Comparison of ENCODE assay signal across 10 cellular contexts in genomic region chr12:51922762-51923505, GRCh38. TPM values are rescaled to one million over a fixed set of nuclear protein-coding genes. Genes with fewer than 3 reads are reported as not detected.
DNase-seq lines count a peak whose midpoint lies in the region; ATAC-seq, FAIRE-seq and TF ChIP-seq lines count a peak whose summit lies in the region.
"Had no signal": no experiment of that assay in that cellular context is flagged by ENCODE, and none has a peak within 500 bp of the region (broad histone marks: within the 10 kb centered on the region; RNA-seq: fewer than 3 reads in every experiment).

No MANE protein-coding gene starts in this region.

- 0 out of 2 replicates have a peak overlapping the region, but pooled peaks have one; percentile 2 for H2BK15ac ChIP-seq in H1 (ENCODE audit: low read length)

- peak overlapping the region; percentile 50 for H3K4ac ChIP-seq in H1 (replicated peaks; ENCODE audit: insufficient read length, low read depth, low read length)

- H2BK5ac ChIP-seq in H1 (ENCODE audit: low read depth, low read length) = peak overlapping the region; percentile 47; the same call in 1 of the 2 replicates

- H2BK120ac ChIP-seq in H1 (replicated peaks; ENCODE audit: low read depth, low read length) = no peak overlapping the region

- H3K27me3 Mint-ChIP-seq in natural killer cell treated with Interleukin-12 subunit alpha and Interleukin-12 subunit beta and Interleukin-15 and Interleukin-18, amount 100 ng/mL, for 72 hours = no peaks in the 10 kb centered on the region
- H3K27me3 Mint-ChIP-seq in natural killer cell (ENCODE audit: low read depth in 2 of 2) (peaks cover 0 to 5% of the 10 kb centered on the region in 2 donors), mesothelial cell of epicardium (ENCODE audit: low read depth) (peaks cover 8% of the 10 kb centered on the region)
- H3K27me3 Mint-ChIP-seq: CD4-positive, CD25-positive, alpha-beta regulatory T cell had no signal

- peaks cover 0 to 8% (median 5%) of the 10 kb centered on the region in 4 experiments; a peak in 4 of 7 replicates for H3K27me3 ChIP-seq in H1 (replicated peaks in 1 of 4; ENCODE audit: control insufficient read depth in 3 of 4, extremely low read depth in 1 of 4, insufficient read depth in 3 of 4, low read length in 3 of 4)
- no peaks in the 10 kb centered on the region for H3K27me3 ChIP-seq in aorta (ENCODE audit: control insufficient read depth in 1 of 2, insufficient read depth in 2 of 2, low read length in 1 of 2)
- H3K27me3 ChIP-seq in BE2C = no peaks in the 10 kb centered on the region

- H3K9me3 Mint-ChIP-seq in natural killer cell treated with Interleukin-12 subunit alpha and Interleukin-12 subunit beta and Interleukin-15 and Interleukin-18, amount 100 ng/mL, for 72 hours = no peaks in the 10 kb centered on the region
- no peaks in the 10 kb centered on the region for H3K9me3 Mint-ChIP-seq in natural killer cell
- no peaks in the 10 kb centered on the region for H3K9me3 Mint-ChIP-seq in mesothelial cell of epicardium
- H3K9me3 Mint-ChIP-seq: CD4-positive, CD25-positive, alpha-beta regulatory T cell had no signal

- H3K27ac Mint-ChIP-seq in natural killer cell treated with Interleukin-12 subunit alpha and Interleukin-12 subunit beta and Interleukin-15 and Interleukin-18, amount 100 ng/mL, for 72 hours = peak overlapping the region; percentile 66 to 80
- H3K27ac Mint-ChIP-seq in natural killer cell (no peak overlapping the region), mesothelial cell of epicardium (no peak overlapping the region)

- POLR2A ChIA-PET in H1 (lab: Charles Lee; ENCODE audit: partially characterized antibody) = interaction anchor here (0.5 to 1.4 kb wide), 5 partner anchors 17 to 1018 kb away, joined by 3 to 4 read pairs (median 3); partner anchors contain the start of gene ACVR1B

- TF ChIP-seq RAD21 in H1 (IDR thresholded peaks at IDR 0.05 in 1 of 2, conservative IDR thresholded peaks at IDR 0.05 in 1 of 2; ENCODE audit: low read depth in 2 of 2, low read length in 2 of 2) = no peak

- 0 out of 2 replicates have a peak overlapping the region, but pooled peaks have one; percentile 27 for H2BK12ac ChIP-seq in H1 (ENCODE audit: low read depth, low read length)

- H4K20me1 ChIP-seq in H1 (replicated peaks in 1 of 2; ENCODE audit: control insufficient read depth in 1 of 2, insufficient read depth in 2 of 2, low read length in 2 of 2) = no peaks in the 10 kb centered on the region

- peak overlapping the region; percentile 19; the same call in 1 of the 2 replicates for H4K8ac ChIP-seq in H1 (ENCODE audit: extremely low read depth, insufficient read depth, low read length)

- no peak overlapping the region for H2BK20ac ChIP-seq in H1 (ENCODE audit: low read length)

- no peak overlapping the region for H3K23ac ChIP-seq in H1 (ENCODE audit: insufficient read length)

- no peak overlapping the region for H3K14ac ChIP-seq in H1 (ENCODE audit: insufficient read length)

- H3K79me1 ChIP-seq in H1 (ENCODE audit: low read depth, low read length) = no peaks in the 10 kb centered on the region

- CTCF ChIA-PET in H1 (lab: Charles Lee; ENCODE audit: partially characterized antibody) = interaction anchor here (0.6 to 12.9 kb wide), 38 partner anchors 9 to 967 kb away, joined by 3 to 234 read pairs (median 4); partner anchors contain the start of genes ACVRL1 and ANKRD33

- peak overlapping the region; percentile 11 to 31; a peak in 3 of 4 replicates for H3K4me2 ChIP-seq in H1 (ENCODE audit: insufficient read depth in 1 of 2, low read depth in 2 of 2, low read length in 2 of 2)

- H2AFZ ChIP-seq in H1 (ENCODE audit: low read length) = peak overlapping the region; percentile 92

- no peak for FAIRE-seq in H1 (lab: Jason Lieb, UNC)

- H3K4me3 Mint-ChIP-seq in natural killer cell treated with Interleukin-12 subunit alpha and Interleukin-12 subunit beta and Interleukin-15 and Interleukin-18, amount 100 ng/mL, for 72 hours = peak overlapping the region; percentile 68
- H3K4me3 Mint-ChIP-seq in natural killer cell (no peak overlapping the region), mesothelial cell of epicardium (no peak overlapping the region)
- H3K4me3 Mint-ChIP-seq: CD4-positive, CD25-positive, alpha-beta regulatory T cell had no signal

- H3K36me3 ChIP-seq in H1 (ENCODE audit: control insufficient read depth in 2 of 4, insufficient read depth in 4 of 4, low read length in 3 of 4) = no peaks in the 10 kb centered on the region
- H3K36me3 ChIP-seq in mucosa of descending colon (ENCODE audit: low read depth) = no peaks in the 10 kb centered on the region
- no peaks in the 10 kb centered on the region for H3K36me3 ChIP-seq in aorta (ENCODE audit: control insufficient read depth in 1 of 2, insufficient read depth in 2 of 2, low read length in 1 of 2)
- no peaks in the 10 kb centered on the region for H3K36me3 ChIP-seq in BE2C

- H3K4me1 ChIP-seq in H1 (replicated peaks in 1 of 4; ENCODE audit: control insufficient read depth in 3 of 4, insufficient read depth in 4 of 4, low read length in 3 of 4) (peaks cover 2 to 12% (median 7%) of the 10 kb centered on the region in 4 experiments), mucosa of descending colon (ENCODE audit: low read depth) (peaks cover 15% of the 10 kb centered on the region), aorta (ENCODE audit: control insufficient read depth in 1 of 2, insufficient read depth in 2 of 2, low read length in 2 of 2) (no peaks in the 10 kb centered on the region), BE2C (peaks cover 41% of the 10 kb centered on the region)

- H3K27ac ChIP-seq in H1 (ENCODE audit: low read depth, low read length) = no peak overlapping the region
- H3K27ac ChIP-seq in aorta (ENCODE audit: low read depth in 1 of 2, low read length in 2 of 2) = no peak overlapping the region
- H3K27ac ChIP-seq: VCaP had no signal

- H3K36me3 Mint-ChIP-seq in natural killer cell treated with Interleukin-12 subunit alpha and Interleukin-12 subunit beta and Interleukin-15 and Interleukin-18, amount 100 ng/mL, for 72 hours = no peaks in the 10 kb centered on the region
- H3K36me3 Mint-ChIP-seq in natural killer cell (no peaks in the 10 kb centered on the region), mesothelial cell of epicardium (no peaks in the 10 kb centered on the region)
- H3K36me3 Mint-ChIP-seq: CD4-positive, CD25-positive, alpha-beta regulatory T cell had no signal

- no peak for TF ChIP-seq POLR2A in H1 (IDR thresholded peaks at IDR 0.05; ENCODE audit: control extremely low read depth in 1 of 2, low read depth in 2 of 2, low read length in 2 of 2)

- H4K91ac ChIP-seq in H1 (replicated peaks; ENCODE audit: insufficient read length, low read length) = no peak overlapping the region

- no peak for ATAC-seq in natural killer cell treated with Interleukin-12 subunit alpha and Interleukin-12 subunit beta and Interleukin-15 and Interleukin-18, amount 100 ng/mL, for 72 hours
- ATAC-seq in natural killer cell (no peak), mucosa of descending colon (peak; percentile 80), aorta (ENCODE audit: low FRiP score) (peak; percentile 69), GM19328 (IDR thresholded peaks at IDR 0.05; ENCODE audit: unreplicated experiment) (no peak)

- H3K4me3 ChIP-seq in H1 (ENCODE audit: extremely low read depth in 1 of 4, insufficient read depth in 2 of 4, low read depth in 3 of 4, low read length in 4 of 4) = no peak overlapping the region; a peak in 1 of 8 replicates
- H3K4me3 ChIP-seq in mucosa of descending colon = no peak overlapping the region
- H3K4me3 ChIP-seq in aorta (ENCODE audit: low read length in 2 of 2) = no peak overlapping the region
- no peak overlapping the region for H3K4me3 ChIP-seq in BE2C (ENCODE audit: low read depth, low read length)

- peak overlapping the region; percentile 55 for H3K18ac ChIP-seq in H1 (ENCODE audit: extremely low read depth, low read length)

- no peak for DNase-seq in natural killer cell treated with Interleukin-12 subunit alpha and Interleukin-12 subunit beta and Interleukin-15 and Interleukin-18, amount 100 ng/mL, for 72 hours (ENCODE audit: low spot score)
- no peak for DNase-seq in natural killer cell
- no peak for DNase-seq in H1 (ENCODE audit: low read depth in 1 of 2, low spot score in 2 of 2)
- peak in 2 of 3 donors; percentile 50 to 70 for DNase-seq in mucosa of descending colon
- DNase-seq in aorta = peak in 1 of 2 donors; percentile 73
- DNase-seq in mesothelial cell of epicardium (ENCODE audit: low spot score in 2 of 2, unreplicated experiment in 2 of 2) = no peak
- DNase-seq in BE2C = no peak

- H3K4me1 Mint-ChIP-seq in natural killer cell treated with Interleukin-12 subunit alpha and Interleukin-12 subunit beta and Interleukin-15 and Interleukin-18, amount 100 ng/mL, for 72 hours (ENCODE audit: low read depth in 2 of 2) = peaks cover 21 to 30% of the 10 kb centered on the region in 2 donors
- peaks cover 0 to 10% of the 10 kb centered on the region in 2 donors for H3K4me1 Mint-ChIP-seq in natural killer cell
- peaks cover 8% of the 10 kb centered on the region for H3K4me1 Mint-ChIP-seq in mesothelial cell of epicardium

- intact Hi-C loops in natural killer cell (cut with micrococcal nuclease) = no loop called here
- intact Hi-C loops in mucosa of descending colon (cut with DNase I, micrococcal nuclease) = no loop called here
- intact Hi-C loops in aorta (cut with DNase I) = no loop called here

- no peaks in the 10 kb centered on the region; the same call in 1 of the 2 replicates for H3K23me2 ChIP-seq in H1 (ENCODE audit: low read depth, low read length)

- H2AK5ac ChIP-seq in H1 (ENCODE audit: low read depth, low read length) = no peak overlapping the region

- TF ChIP-seq EP300 in H1 (IDR thresholded peaks at IDR 0.05; ENCODE audit: borderline replicate concordance in 1 of 2, low read depth in 2 of 2, low read length in 2 of 2) = no peak

- WGBS in H1 (ENCODE audit: extremely low coverage in 1 of 2, insufficient coverage in 1 of 2, insufficient read length in 1 of 2, insufficient replicate concordance in 2 of 2, low coverage in 1 of 2, low lambda C conversion rate in 2 of 2, missing lambda C conversion rate in 1 of 2), 2 experiments = 58% methylated on average over 16 of the region's 16 CpGs; no CpG with 5 or more reads in 1 of the 2 experiments
- WGBS in aorta, 2 donors = 66% methylated on average over 16 of the region's 16 CpGs

- no peak overlapping the region for H3K56ac ChIP-seq in H1 (replicated peaks; ENCODE audit: insufficient read length, low read depth, low read length)

- no peak for TF ChIP-seq CTCF in natural killer cell (IDR thresholded peaks at IDR 0.05)
- TF ChIP-seq CTCF in H1 (IDR thresholded peaks at IDR 0.05; ENCODE audit: control extremely low read depth in 1 of 3, insufficient read depth in 1 of 3, low read depth in 1 of 3, low read length in 3 of 3) = no peak
- TF ChIP-seq CTCF in mucosa of descending colon (IDR thresholded peaks at IDR 0.05) = no peak
- TF ChIP-seq CTCF in mesothelial cell of epicardium (IDR thresholded peaks at IDR 0.05; ENCODE audit: unreplicated experiment) = no peak
- TF ChIP-seq CTCF in BE2C (IDR thresholded peaks at IDR 0.05; ENCODE audit: low read depth, low read length) = no peak

- H3K79me2 ChIP-seq in H1 (ENCODE audit: control insufficient read depth in 1 of 2, insufficient read depth in 2 of 2, low read length in 2 of 2) = no peaks in the 10 kb centered on the region

- H3K9me3 ChIP-seq in H1 (ENCODE audit: insufficient read depth in 2 of 2, low read depth in 1 of 2, low read length in 1 of 2) = no peaks in the 10 kb centered on the region
- H3K9me3 ChIP-seq in mucosa of descending colon = no peaks in the 10 kb centered on the region
- no peaks in the 10 kb centered on the region for H3K9me3 ChIP-seq in aorta (ENCODE audit: control insufficient read depth, low read length)
- H3K9me3 ChIP-seq in BE2C = no peaks in the 10 kb centered on the region

- H3K9ac ChIP-seq in H1 (replicated peaks in 1 of 4; ENCODE audit: extremely low read depth in 1 of 4, low read depth in 3 of 4, low read length in 3 of 4) = no peak overlapping the region

- no peak overlapping the region for H4K5ac ChIP-seq in H1 (ENCODE audit: insufficient read length, low read depth, low read length)

RNA-seq across cellular contexts. Expression of gene ACVRL1, which starts 15.6 kb away (rescaled TPM):
- not detected for total RNA-seq in natural killer cell treated with Interleukin-12 subunit alpha and Interleukin-12 subunit beta and Interleukin-15 and Interleukin-18, amount 100 ng/mL, for 72 hours
- total RNA-seq in natural killer cell (under 1 TPM in 1 of 3 donors, not detected in 2; 0.57 TPM), mucosa of descending colon (100 to 1,000 TPM; 132 to 261 (median 247) TPM), aorta (10 to 100 TPM; 53.6 to 96.9 TPM), mesothelial cell of epicardium (0.16 TPM in 1 of 3 replicates, not detected in the others)
- 0.09 TPM in 1 of 2 replicates, not detected in the other for total RNA-seq in H1 (2021; fragmentation: NEBNext Ultra II Directional; extraction: Animal tissue kit (Norgen Biotek cat#: 25700))
- polyA plus RNA-seq in H1 (2011; rRNA removed) (0.35 and 0.50 TPM in 2 replicates), aorta (10 to 100 TPM in 1 of 2 donors, 1 to 10 TPM in 1; 3.4 to 13.5 TPM)
- polyA plus RNA-seq in H1 (2011; cell fraction: cytosol; rRNA removed) = 0.54 TPM
- polyA plus RNA-seq in H1 (2011; cell fraction: nucleus; rRNA removed) = 1.2 TPM
- polyA plus RNA-seq in H1 (2012, experiment 1 of 2) = 0.59 to 0.90 TPM (median 0.84 TPM) in 4 replicates
- polyA plus RNA-seq in H1 (2012, experiment 2 of 2) = 0.10 TPM
- 0.39 TPM for polyA plus RNA-seq in H1 (2013, experiment 1 of 2)
- 0.24 TPM for polyA plus RNA-seq in H1 (2013, experiment 2 of 2)
- 0.39 and 0.82 TPM in 2 replicates for polyA minus RNA-seq in H1 (2011; rRNA and poly(A)+ RNA removed)
- polyA minus RNA-seq in H1 (2011; cell fraction: cytosol; rRNA and poly(A)+ RNA removed) = not detected
- polyA minus RNA-seq in H1 (2011; cell fraction: nucleus; rRNA and poly(A)+ RNA removed) = 1.4 TPM
- 68.1 TPM for polyA plus RNA-seq in BE2C (2012; ENCODE audit: insufficient read depth, insufficient read length, low read depth)
- total RNA-seq: CD4-positive, CD25-positive, alpha-beta regulatory T cell had no signal
- polyA plus RNA-seq: CD4-positive, CD25-positive, alpha-beta regulatory T cell had no signal

RNA-seq across cellular contexts. Expression of gene ACVR1B, which starts 28.6 kb away (rescaled TPM):
- total RNA-seq in natural killer cell treated with Interleukin-12 subunit alpha and Interleukin-12 subunit beta and Interleukin-15 and Interleukin-18, amount 100 ng/mL, for 72 hours = 10 to 100 TPM; 16.6 to 17.5 TPM
- total RNA-seq in natural killer cell (1 to 10 TPM; 5.9 to 9.6 (median 6.6) TPM), mucosa of descending colon (10 to 100 TPM; 42.4 to 95.7 (median 77.3) TPM), aorta (10 to 100 TPM; 24.0 to 24.5 TPM), mesothelial cell of epicardium (31.2 to 31.3 TPM (median 31.2 TPM) in 3 replicates)
- 13.5 and 16.0 TPM in 2 replicates for total RNA-seq in H1 (2021; fragmentation: NEBNext Ultra II Directional; extraction: Animal tissue kit (Norgen Biotek cat#: 25700))
- polyA plus RNA-seq in H1 (2011; rRNA removed) (19.2 and 24.7 TPM in 2 replicates), aorta (1 to 10 TPM; 2.3 to 6.9 TPM)
- polyA plus RNA-seq in H1 (2011; cell fraction: cytosol; rRNA removed) = 19.1 TPM
- 18.9 TPM for polyA plus RNA-seq in H1 (2011; cell fraction: nucleus; rRNA removed)
- polyA plus RNA-seq in H1 (2012, experiment 1 of 2) = 12.9 to 19.5 TPM (median 17.3 TPM) in 4 replicates
- polyA plus RNA-seq in H1 (2012, experiment 2 of 2) = 9.5 TPM
- polyA plus RNA-seq in H1 (2013, experiment 1 of 2) = 10.3 TPM
- 11.9 TPM for polyA plus RNA-seq in H1 (2013, experiment 2 of 2)
- 20.8 and 23.4 TPM in 2 replicates for polyA minus RNA-seq in H1 (2011; rRNA and poly(A)+ RNA removed)
- 12.9 TPM for polyA minus RNA-seq in H1 (2011; cell fraction: cytosol; rRNA and poly(A)+ RNA removed)
- polyA minus RNA-seq in H1 (2011; cell fraction: nucleus; rRNA and poly(A)+ RNA removed) = 14.2 TPM
- polyA plus RNA-seq in BE2C (2012; ENCODE audit: insufficient read depth, insufficient read length, low read depth) = 82.0 TPM

RNA-seq across cellular contexts. Expression of gene ANKRD33, which starts 35.0 kb away (rescaled TPM):
- not detected for total RNA-seq in natural killer cell treated with Interleukin-12 subunit alpha and Interleukin-12 subunit beta and Interleukin-15 and Interleukin-18, amount 100 ng/mL, for 72 hours
- total RNA-seq in natural killer cell = not detected
- total RNA-seq in H1 (2021; fragmentation: NEBNext Ultra II Directional; extraction: Animal tissue kit (Norgen Biotek cat#: 25700)) = 0.19 and 0.41 TPM in 2 replicates
- polyA plus RNA-seq in H1 (2011; rRNA removed) = 0.53 and 1.5 TPM in 2 replicates
- polyA plus RNA-seq in H1 (2011; cell fraction: cytosol; rRNA removed) = 1.1 TPM
- 8.7 TPM for polyA plus RNA-seq in H1 (2011; cell fraction: nucleus; rRNA removed)
- polyA plus RNA-seq in H1 (2012, experiment 1 of 2) = 0.53 to 1.1 TPM (median 0.62 TPM) in 4 replicates
- polyA plus RNA-seq in H1 (2012, experiment 2 of 2) = 0.39 TPM
- polyA plus RNA-seq in H1 (2013, experiment 1 of 2) = 0.34 TPM
- polyA plus RNA-seq in H1 (2013, experiment 2 of 2) = 0.57 TPM
- polyA minus RNA-seq in H1 (2011; rRNA and poly(A)+ RNA removed) = 0.34 and 0.73 TPM in 2 replicates
- not detected for polyA minus RNA-seq in H1 (2011; cell fraction: cytosol; rRNA and poly(A)+ RNA removed)
- polyA minus RNA-seq in H1 (2011; cell fraction: nucleus; rRNA and poly(A)+ RNA removed) = 3.4 TPM
- under 1 TPM in 1 of 3 donors, not detected in 2; 0.46 TPM for total RNA-seq in mucosa of descending colon
- total RNA-seq in aorta = under 1 TPM in 1 of 2 donors, not detected in 1; 0.54 TPM
- not detected for polyA plus RNA-seq in aorta
- total RNA-seq in mesothelial cell of epicardium = 0.18 to 0.27 TPM (median 0.22 TPM) in 3 replicates
- polyA plus RNA-seq in BE2C (2012; ENCODE audit: insufficient read depth, insufficient read length, low read depth) = not detected
- total RNA-seq: CD4-positive, CD25-positive, alpha-beta regulatory T cell had no signal
- polyA plus RNA-seq: CD4-positive, CD25-positive, alpha-beta regulatory T cell had no signal

Comparison
In these comparisons a context has a peak if more than half of its experiments do, and no peak if none do; other contexts are left out.
1. H3K27ac Mint-ChIP-seq: peak in natural killer cell treated with Interleukin-12 subunit alpha and Interleukin-12 subunit beta and Interleukin-15 and Interleukin-18, amount 100 ng/mL, for 72 hours (2 of 2); none in natural killer cell (0 of 2) and mesothelial cell of epicardium (single experiment).
2. ATAC-seq: peak in mucosa of descending colon (single experiment) and aorta (single experiment); none in natural killer cell treated with Interleukin-12 subunit alpha and Interleukin-12 subunit beta and Interleukin-15 and Interleukin-18, amount 100 ng/mL, for 72 hours (0 of 2), natural killer cell (0 of 3) and GM19328 (single experiment).
3. DNase-seq: peak in mucosa of descending colon (2 of 3); none in natural killer cell treated with Interleukin-12 subunit alpha and Interleukin-12 subunit beta and Interleukin-15 and Interleukin-18, amount 100 ng/mL, for 72 hours (single experiment), natural killer cell (single experiment), H1 (0 of 2), mesothelial cell of epicardium (0 of 2) and BE2C (single experiment).
4. RNA of gene ACVRL1, which starts 15.6 kb away (total RNA-seq): 132 to 261 TPM in mucosa of descending colon and 53.6 to 96.9 TPM in aorta; 0.57 TPM in natural killer cell, 0.16 TPM in mesothelial cell of epicardium, 0.09 TPM in H1 and not detected in natural killer cell treated with Interleukin-12 subunit alpha and Interleukin-12 subunit beta and Interleukin-15 and Interleukin-18, amount 100 ng/mL, for 72 hours; every median in the first group is over 10 times any median in the second.